In genomic region chr20:2872304-2873009, GRCh38 we compare ENCODE assay signal across 8 cellular contexts. TPM values are rescaled to one million over a fixed set of nuclear protein-coding genes. Genes with fewer than 3 reads are reported as not detected.
DNase-seq lines count a peak whose midpoint lies in the region; ATAC-seq and TF ChIP-seq lines count a peak whose summit lies in the region.

No MANE protein-coding gene starts in this region.

- peaks cover 26% of the 10 kb centered on the region for H3K36me3 Mint-ChIP-seq in activated naive CD8-positive, alpha-beta T cell treated with anti-CD3 and anti-CD28 coated beads for 36 hours
- H3K36me3 Mint-ChIP-seq in progenitor cell of endocrine pancreas (ENCODE audit: insufficient read depth) = peaks cover 3% of the 10 kb centered on the region

- H3K27me3 ChIP-seq in HUES64 (ENCODE audit: insufficient read depth, low read length) (peaks cover 22% of the 10 kb centered on the region), SK-N-SH (ENCODE audit: insufficient read depth) (no peaks in the 10 kb centered on the region)

- no peak overlapping the region for H3K27ac ChIP-seq in HUES64 (ENCODE audit: low read depth, low read length)
- H3K27ac ChIP-seq in SK-N-SH (ENCODE audit: low read depth in 2 of 2, low read length in 1 of 2) = peak overlapping the region; percentile 43 to 71; a peak in 3 of 4 replicates
- no peak overlapping the region for H3K27ac ChIP-seq in urinary bladder (ENCODE audit: low read depth)

- H3K9me3 Mint-ChIP-seq in activated naive CD8-positive, alpha-beta T cell treated with anti-CD3 and anti-CD28 coated beads for 36 hours = no peaks in the 10 kb centered on the region
- no peaks in the 10 kb centered on the region for H3K9me3 Mint-ChIP-seq in progenitor cell of endocrine pancreas (ENCODE audit: low read depth)

- CTCF ChIA-PET in SK-N-SH (lab: Yijun Ruan, JAX) = interaction anchor here (0.7 to 1.5 kb wide), 10 partner anchors 8 to 576 kb away, joined by 3 to 4 read pairs (median 3); no protein-coding TSS in a partner anchor

- H3K9me2 ChIP-seq in SK-N-SH = no peaks in the 10 kb centered on the region

- H3K9me3 ChIP-seq in HUES64 (ENCODE audit: insufficient read depth, low read depth, low read length) (no peaks in the 10 kb centered on the region), SK-N-SH (no peaks in the 10 kb centered on the region)

- H3K9ac ChIP-seq in HUES64 (ENCODE audit: low read depth, low read length) (peak overlapping the region; percentile 57), SK-N-SH (peak overlapping the region; percentile 88; the same call in 1 of the 2 replicates)

- TF ChIP-seq CTCF in SK-N-SH (IDR thresholded peaks at IDR 0.05) (peak; percentile 34), progenitor cell of endocrine pancreas (IDR thresholded peaks at IDR 0.05; ENCODE audit: unreplicated experiment) (peak; percentile 23)

- H2AFZ ChIP-seq in SK-N-SH (ENCODE audit: low read depth) = peak overlapping the region; percentile 94

- ATAC-seq in GM18907 (IDR thresholded peaks at IDR 0.05; ENCODE audit: unreplicated experiment) (peak; percentile 34), left cardiac atrium (peak; percentile 43 to 57)

- peak overlapping the region; percentile 97 for H3K4me2 ChIP-seq in SK-N-SH

- peaks cover 20% of the 10 kb centered on the region for H3F3A ChIP-seq in SK-N-SH (replicated peaks; ENCODE audit: insufficient read depth)

- peak; percentile 56 for DNase-seq in AG08396 (ENCODE audit: low spot score)
- DNase-seq in SK-N-SH = peak; percentile 79
- peak; percentile 83 for DNase-seq in activated naive CD8-positive, alpha-beta T cell treated with anti-CD3 and anti-CD28 coated beads for 36 hours
- peak; percentile 68 for DNase-seq in left cardiac atrium
- peak; percentile 41 for DNase-seq in progenitor cell of endocrine pancreas (ENCODE audit: low spot score, unreplicated experiment)

- WGBS in HUES64 = 2% methylated on average over 62 of the region's 62 CpGs
- 2% methylated on average over 36 of the region's 62 CpGs for WGBS in SK-N-SH (ENCODE audit: low lambda C conversion rate)
- under 1% methylated on average over 62 of the region's 62 CpGs for WGBS in urinary bladder

- no peaks in the 10 kb centered on the region for H3K27me3 Mint-ChIP-seq in activated naive CD8-positive, alpha-beta T cell treated with anti-CD3 and anti-CD28 coated beads for 36 hours
- H3K27me3 Mint-ChIP-seq in progenitor cell of endocrine pancreas = peaks cover 38% of the 10 kb centered on the region

- TF ChIP-seq RAD21 in SK-N-SH (IDR thresholded peaks at IDR 0.05; ENCODE audit: low read length) = 0 out of 2 replicates have a peak, but pooled peaks have one; percentile 16

- intact Hi-C loops in left cardiac atrium (cut with DNase I) = no loop called here

- peak overlapping the region; percentile 97 for H3K27ac Mint-ChIP-seq in activated naive CD8-positive, alpha-beta T cell treated with anti-CD3 and anti-CD28 coated beads for 36 hours
- H3K27ac Mint-ChIP-seq in progenitor cell of endocrine pancreas = no peak overlapping the region

- H3K4me1 ChIP-seq in HUES64 (ENCODE audit: insufficient read depth, low read length) = peaks cover 22% of the 10 kb centered on the region
- peaks cover 13 to 22% of the 10 kb centered on the region in 2 experiments for H3K4me1 ChIP-seq in SK-N-SH (ENCODE audit: control insufficient read depth in 1 of 2, insufficient read depth in 2 of 2, low read depth in 1 of 2, low read length in 1 of 2)
- H3K4me1 ChIP-seq in urinary bladder (ENCODE audit: insufficient read depth) = no peaks in the 10 kb centered on the region

- H4K20me1 ChIP-seq in SK-N-SH (ENCODE audit: insufficient read depth) = peaks cover 9% of the 10 kb centered on the region; the same call in 1 of the 2 replicates

- no peak for TF ChIP-seq EP300 in SK-N-SH (IDR thresholded peaks at IDR 0.05; ENCODE audit: borderline replicate concordance in 1 of 2, low read depth in 1 of 2, low read length in 1 of 2)

- peaks cover 64% of the 10 kb centered on the region for H3K4me1 Mint-ChIP-seq in activated naive CD8-positive, alpha-beta T cell treated with anti-CD3 and anti-CD28 coated beads for 36 hours
- peaks cover 18% of the 10 kb centered on the region for H3K4me1 Mint-ChIP-seq in progenitor cell of endocrine pancreas (ENCODE audit: low read depth)

- POLR2A ChIA-PET in SK-N-SH (lab: Yijun Ruan, JAX) = interaction anchor here (1.0 to 1.1 kb wide), 2 partner anchors 72 to 220 kb away, joined by 3 to 4 read pairs; partner anchors contain the start of genes CPXM1 and NOP56

- H3K79me2 ChIP-seq in SK-N-SH (ENCODE audit: insufficient read depth) = peaks cover 39% of the 10 kb centered on the region

- peaks cover 5% of the 10 kb centered on the region; the same call in 1 of the 2 replicates for H3K36me3 ChIP-seq in HUES64 (ENCODE audit: insufficient read depth, low read length)
- H3K36me3 ChIP-seq in SK-N-SH (replicated peaks in 1 of 2; ENCODE audit: control insufficient read depth in 1 of 2, insufficient read depth in 2 of 2, low read length in 1 of 2) = peaks cover 3 to 5% of the 10 kb centered on the region in 2 experiments
- no peaks in the 10 kb centered on the region for H3K36me3 ChIP-seq in urinary bladder (ENCODE audit: insufficient read depth)

- H3K4me3 ChIP-seq in HUES64 (ENCODE audit: low read length) (peak overlapping the region; percentile 98), SK-N-SH (ENCODE audit: low read depth in 2 of 2, low read length in 1 of 2) (peak overlapping the region; percentile 89 to 98), urinary bladder (ENCODE audit: low read depth, low read length) (peak overlapping the region; percentile 98)

- H3K4me3 Mint-ChIP-seq in activated naive CD8-positive, alpha-beta T cell treated with anti-CD3 and anti-CD28 coated beads for 36 hours = peak overlapping the region; percentile 89
- H3K4me3 Mint-ChIP-seq in progenitor cell of endocrine pancreas (ENCODE audit: low read depth) = peak overlapping the region; percentile 81

TF ChIP-seq in SK-N-SH, 30 proteins besides CTCF, POLR2A, EP300 and RAD21 (continues in another document):
- TF ChIP-seq USF1 (IDR thresholded peaks at IDR 0.05; ENCODE audit: borderline replicate concordance, low read depth) (no peak), SMC3 (IDR thresholded peaks at IDR 0.05; ENCODE audit: low read depth, low read length) (peak; percentile 24; the same call in 1 of the 2 replicates), MAX (IDR thresholded peaks at IDR 0.05; ENCODE audit: low read depth) (peak; percentile 45), ELF1 (IDR thresholded peaks at IDR 0.05) (no peak)

RNA-seq across cellular contexts. Expression of gene PTPRA, which starts 0.8 kb away (rescaled TPM):
- polyA plus RNA-seq in HUES64 (2013, experiment 1 of 2) = 43.5 TPM
- 49.9 TPM for polyA plus RNA-seq in HUES64 (2013, experiment 2 of 2)
- polyA plus RNA-seq in SK-N-SH (2012; rRNA removed) (47.6 and 55.4 TPM in 2 replicates), urinary bladder (52.6 TPM)
- 62.0 and 65.9 TPM in 2 replicates for polyA plus RNA-seq in SK-N-SH (2012; cell fraction: cytosol; rRNA removed)
- 45.0 and 59.2 TPM in 2 replicates for polyA plus RNA-seq in SK-N-SH (2012; cell fraction: nucleus; rRNA removed)
- 10 to 100 TPM; 40.6 to 43.0 TPM for total RNA-seq in activated naive CD8-positive, alpha-beta T cell treated with anti-CD3 and anti-CD28 coated beads for 36 hours
- total RNA-seq in left cardiac atrium (10 to 100 TPM; 35.4 to 38.6 TPM), progenitor cell of endocrine pancreas (71.7 and 73.2 TPM in 2 replicates), urinary bladder (139 TPM)

RNA-seq across cellular contexts. Expression of gene VPS16, which starts 31.9 kb away (rescaled TPM):
- polyA plus RNA-seq in HUES64 (2013, experiment 1 of 2) = 19.5 TPM
- 20.0 TPM for polyA plus RNA-seq in HUES64 (2013, experiment 2 of 2)
- polyA plus RNA-seq in SK-N-SH (2012; rRNA removed) (62.0 and 78.4 TPM in 2 replicates), urinary bladder (33.2 TPM)
- polyA plus RNA-seq in SK-N-SH (2012; cell fraction: cytosol; rRNA removed) = 25.1 and 33.3 TPM in 2 replicates
- polyA plus RNA-seq in SK-N-SH (2012; cell fraction: nucleus; rRNA removed) = 293 and 305 TPM in 2 replicates
- total RNA-seq in activated naive CD8-positive, alpha-beta T cell treated with anti-CD3 and anti-CD28 coated beads for 36 hours = 10 to 100 TPM; 33.5 to 34.1 TPM
- total RNA-seq in left cardiac atrium (10 to 100 TPM; 22.1 to 24.4 TPM), progenitor cell of endocrine pancreas (47.8 and 48.5 TPM in 2 replicates), urinary bladder (22.2 TPM)

RNA-seq across cellular contexts. Expression of gene PCED1A, which starts 32.0 kb away (rescaled TPM):
- 20.7 TPM for polyA plus RNA-seq in HUES64 (2013, experiment 1 of 2)
- 26.3 TPM for polyA plus RNA-seq in HUES64 (2013, experiment 2 of 2)
- 65.2 and 73.6 TPM in 2 replicates for polyA plus RNA-seq in SK-N-SH (2012; rRNA removed)
- polyA plus RNA-seq in SK-N-SH (2012; cell fraction: cytosol; rRNA removed) = 16.3 and 21.7 TPM in 2 replicates
- 566 and 689 TPM in 2 replicates for polyA plus RNA-seq in SK-N-SH (2012; cell fraction: nucleus; rRNA removed)
- 10 to 100 TPM; 24.2 to 26.3 TPM for total RNA-seq in activated naive CD8-positive, alpha-beta T cell treated with anti-CD3 and anti-CD28 coated beads for 36 hours
- 10 to 100 TPM; 13.0 to 18.0 TPM for total RNA-seq in left cardiac atrium
- total RNA-seq in progenitor cell of endocrine pancreas = 81.1 and 89.2 TPM in 2 replicates
- total RNA-seq in urinary bladder = 16.6 TPM
- polyA plus RNA-seq in urinary bladder = 29.8 TPM

RNA-seq across cellular contexts. Expression of gene TMEM239, which starts 56.3 kb away (rescaled TPM):
- not detected for polyA plus RNA-seq in HUES64 (2013, experiment 1 of 2)
- not detected for polyA plus RNA-seq in HUES64 (2013, experiment 2 of 2)
- polyA plus RNA-seq in SK-N-SH (2012; rRNA removed) (0.02 and 0.10 TPM in 2 replicates), urinary bladder (not detected)
- 0.03 and 0.05 TPM in 2 replicates for polyA plus RNA-seq in SK-N-SH (2012; cell fraction: cytosol; rRNA removed)
- 0.46 and 0.64 TPM in 2 replicates for polyA plus RNA-seq in SK-N-SH (2012; cell fraction: nucleus; rRNA removed)
- not detected for total RNA-seq in activated naive CD8-positive, alpha-beta T cell treated with anti-CD3 and anti-CD28 coated beads for 36 hours
- total RNA-seq in left cardiac atrium (not detected), progenitor cell of endocrine pancreas (not detected in 2 replicates), urinary bladder (not detected)

RNA-seq across cellular contexts. Expression of gene C20orf141, which starts 57.7 kb away (rescaled TPM):
- polyA plus RNA-seq in HUES64 (2013, experiment 1 of 2) = not detected
- not detected for polyA plus RNA-seq in HUES64 (2013, experiment 2 of 2)
- polyA plus RNA-seq in SK-N-SH (2012; rRNA removed) (1.1 and 1.2 TPM in 2 replicates), urinary bladder (not detected)
- 0.17 and 0.87 TPM in 2 replicates for polyA plus RNA-seq in SK-N-SH (2012; cell fraction: cytosol; rRNA removed)
- 0.34 and 0.79 TPM in 2 replicates for polyA plus RNA-seq in SK-N-SH (2012; cell fraction: nucleus; rRNA removed)
- total RNA-seq in activated naive CD8-positive, alpha-beta T cell treated with anti-CD3 and anti-CD28 coated beads for 36 hours = not detected
- total RNA-seq in left cardiac atrium (not detected), progenitor cell of endocrine pancreas (not detected in 2 replicates), urinary bladder (not detected)

Comparison
In these comparisons a context has a peak if more than half of its experiments do, and no peak if none do; other contexts are left out.
1. H3K27ac ChIP-seq: peak in SK-N-SH (2 of 2); none in HUES64 (single experiment) and urinary bladder (single experiment).
2. Peak in every context shown above with its lines, with median percentiles within 50 percentile points of each other: DNase-seq and H3K4me3 ChIP-seq.